ENCODE assay signal across 9 cellular contexts in the genomic region with DNA sequence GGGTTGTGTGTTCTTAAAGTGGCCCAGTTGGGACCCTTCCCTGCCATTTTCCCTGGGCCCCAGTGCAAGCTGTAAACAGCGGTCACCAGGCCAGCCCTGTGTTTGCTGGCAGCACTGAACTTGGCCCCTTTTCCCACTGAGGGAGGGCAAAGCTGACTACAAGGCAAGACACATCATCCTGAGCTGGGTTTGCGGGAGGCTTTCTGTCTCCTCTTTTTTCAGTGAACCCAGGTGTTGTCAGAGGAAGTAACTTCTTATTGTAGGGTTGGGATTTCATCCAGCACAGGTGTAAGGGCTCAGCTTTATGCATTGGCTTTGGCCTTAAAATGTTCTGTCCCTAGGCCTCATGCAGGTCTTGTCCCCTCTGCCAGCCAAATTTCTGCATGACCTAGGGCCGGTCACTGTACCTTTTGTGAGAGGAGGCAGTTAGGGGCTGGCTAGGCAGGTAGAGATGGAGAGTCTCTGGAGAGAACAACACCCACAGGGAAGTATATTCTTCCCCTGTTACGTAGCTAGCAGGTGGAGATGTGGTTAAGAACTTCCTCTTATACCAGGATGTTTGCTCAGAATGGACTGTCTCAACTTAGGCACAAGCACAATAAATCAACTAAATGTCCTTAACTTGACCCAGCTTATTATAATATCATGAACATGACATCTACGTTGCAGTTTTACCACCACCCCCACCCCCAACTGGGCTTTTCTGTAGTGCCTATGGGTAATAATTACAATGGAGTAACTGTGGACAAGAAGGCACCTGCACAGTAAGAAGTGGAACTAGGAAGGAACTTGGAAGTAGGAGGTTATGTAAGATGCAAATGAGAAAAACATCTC.
DNase-seq lines count a peak whose midpoint lies in the region; ATAC-seq, FAIRE-seq and TF ChIP-seq lines count a peak whose summit lies in the region.
"Had no signal": no experiment of that assay in that cellular context is flagged by ENCODE, and none has a peak within 500 bp of the region (broad histone marks: within the 10 kb centered on the region; RNA-seq: fewer than 3 reads in every experiment).

No MANE protein-coding gene starts in this region.

- H3K36me3 Mint-ChIP-seq in IgD-negative memory B cell, result peaks cover 4% of the 10 kb centered on the region
- no peaks in the 10 kb centered on the region for H3K36me3 Mint-ChIP-seq in nephron progenitor cell (ENCODE audit: low read depth)

- no peak for TF ChIP-seq CTCF in nephron progenitor cell (IDR thresholded peaks at IDR 0.05)

- H3K27ac Mint-ChIP-seq in IgD-negative memory B cell (peak overlapping the region; percentile 82 to 94 (median 93)), nephron progenitor cell (no peak overlapping the region)
- H3K27ac Mint-ChIP-seq: activated T-cell treated with anti-CD3 and anti-CD28 coated beads, Interleukin-2, amount 50 U/mL, for 72 hours had no signal

- peaks cover 0 to 3% (median 0%) of the 10 kb centered on the region in 3 donors for H3K9me3 Mint-ChIP-seq in IgD-negative memory B cell
- peaks cover 21% of the 10 kb centered on the region for H3K9me3 Mint-ChIP-seq in nephron progenitor cell
- H3K9me3 Mint-ChIP-seq: activated T-cell treated with anti-CD3 and anti-CD28 coated beads, Interleukin-2, amount 50 U/mL, for 72 hours had no signal

- DNase-seq in GM12891 (ENCODE audit: insufficient read length, low spot score) (no peak), germinal center (ENCODE audit: low spot score) (peak; percentile 69), 8988T (no peak), OCI-M2 (lab: John Stamatoyannopoulos, UW; ENCODE audit: unreplicated experiment) (no peak), nephron progenitor cell (no peak), amygdala (lab: John Stamatoyannopoulos, UW) (no peak)
- DNase-seq: activated T-cell treated with anti-CD3 and anti-CD28 coated beads, Interleukin-2, amount 50 U/mL, for 72 hours had no signal

- H3K27me3 Mint-ChIP-seq in IgD-negative memory B cell (peaks cover 6% of the 10 kb centered on the region), nephron progenitor cell (ENCODE audit: low read depth, poor library complexity) (peaks cover 26% of the 10 kb centered on the region)

- peak; percentile 99 for FAIRE-seq in GM12891 (lab: Jason Lieb, UNC)

- ATAC-seq in GM21528 (IDR thresholded peaks at IDR 0.05; ENCODE audit: low FRiP score, unreplicated experiment), result peak; percentile 93

- TF ChIP-seq POLR2A in GM12891 (IDR thresholded peaks at IDR 0.05; ENCODE audit: low read depth, low read length), result 0 out of 2 replicates have a peak, but pooled peaks have one; percentile 19

- peak overlapping the region; percentile 7 to 91 (median 56) for H3K4me3 Mint-ChIP-seq in IgD-negative memory B cell
- H3K4me3 Mint-ChIP-seq in nephron progenitor cell, result no peak overlapping the region
- H3K4me3 Mint-ChIP-seq: activated T-cell treated with anti-CD3 and anti-CD28 coated beads, Interleukin-2, amount 50 U/mL, for 72 hours had no signal

- peaks cover 58 to 60% (median 59%) of the 10 kb centered on the region in 3 donors for H3K4me1 Mint-ChIP-seq in IgD-negative memory B cell
- H3K4me1 Mint-ChIP-seq in nephron progenitor cell, result no peaks in the 10 kb centered on the region

TF ChIP-seq in GM12891, 5 proteins besides CTCF, POLR2A, EP300 and RAD21:
- TF ChIP-seq SPI1 (IDR thresholded peaks at IDR 0.05; ENCODE audit: low read depth, low read length) (peak; percentile 59; the same call in 1 of the 2 replicates), TAF1 (IDR thresholded peaks at IDR 0.05; ENCODE audit: low read depth, low read length) (no peak), POU2F2 (IDR thresholded peaks at IDR 0.05; ENCODE audit: low read depth, low read length) (0 out of 2 replicates have a peak, but pooled peaks have one; percentile 9), PAX5 (IDR thresholded peaks at IDR 0.05; ENCODE audit: insufficient read depth, low read length, severe bottlenecking) (no peak), POLR2AphosphoS5 (IDR thresholded peaks at IDR 0.05; ENCODE audit: low read depth, low read length) (no peak)
TF ChIP-seq in GM12891: peak in this region for 2.
